Comparison of ENCODE assay signal across 17 cellular contexts in genomic region chr11:116175707-116176106, GRCh38.
DNase-seq lines count a peak whose midpoint lies in the region; TF ChIP-seq lines count a peak whose summit lies in the region.
"Had no signal": no experiment of that assay in that cellular context is flagged by ENCODE, and none has a peak within 500 bp of the region (broad histone marks: within the 10 kb centered on the region; RNA-seq: fewer than 3 reads in every experiment).

No MANE protein-coding gene starts in this region.

- DNase-seq in Ammon's horn (ENCODE audit: low spot score) (peak; percentile 54), WERI-Rb-1 (peak; percentile 86), glutamatergic neuron (no peak), H4 (ENCODE audit: low spot score) (no peak), occipital lobe (lab: John Stamatoyannopoulos, UW) (no peak)
- no peak for DNase-seq in activated CD4-positive, alpha-beta T cell treated with anti-CD3 and anti-CD28 coated beads, Interleukin-2, amount 10 ng/mL, durations not matched to agents 24 days and 14 days
- no peak for DNase-seq in activated naive CD4-positive, alpha-beta T cell (lab: John Stamatoyannopoulos, UW)
- DNase-seq: ACHN; Calu3; CD4-positive, alpha-beta T cell; H7; MG63; NCI-H1105 treated with DMSO at 0.1 percent for 48 hours; NCI-H187 treated with DMSO at 0.1 percent for 48 hours; NCI-H526 treated with DMSO at 0.1 percent for 48 hours had no signal

- no peaks in the 10 kb centered on the region for H3K9me3 Mint-ChIP-seq in IgD-negative memory B cell
- peaks cover 2% of the 10 kb centered on the region for H3K9me3 Mint-ChIP-seq in glutamatergic neuron (ENCODE audit: unreplicated experiment)
- H3K9me3 Mint-ChIP-seq in activated CD4-positive, alpha-beta T cell treated with anti-CD3 and anti-CD28 coated beads, Interleukin-2, amount 10 ng/mL, durations not matched to agents 24 days and 14 days, result no peaks in the 10 kb centered on the region
- H3K9me3 Mint-ChIP-seq: CD4-positive, alpha-beta T cell had no signal

- H3K27ac Mint-ChIP-seq in IgD-negative memory B cell (peak overlapping the region in 2 of 3 donors; percentile 11 to 28), glutamatergic neuron (ENCODE audit: unreplicated experiment) (peak overlapping the region; percentile 98)
- no peak overlapping the region for H3K27ac Mint-ChIP-seq in activated CD4-positive, alpha-beta T cell treated with anti-CD3 and anti-CD28 coated beads, Interleukin-2, amount 10 ng/mL, durations not matched to agents 24 days and 14 days
- H3K27ac Mint-ChIP-seq: B cell; CD4-positive, alpha-beta T cell had no signal

- H3K27me3 Mint-ChIP-seq in IgD-negative memory B cell (peaks cover 8% of the 10 kb centered on the region), glutamatergic neuron (ENCODE audit: unreplicated experiment) (peaks cover 6% of the 10 kb centered on the region)
- H3K27me3 Mint-ChIP-seq in activated CD4-positive, alpha-beta T cell treated with anti-CD3 and anti-CD28 coated beads, Interleukin-2, amount 10 ng/mL, durations not matched to agents 24 days and 14 days, result no peaks in the 10 kb centered on the region

- intact Hi-C loops in activated CD4-positive, alpha-beta T cell treated with anti-CD3 and anti-CD28 coated beads, Interleukin-2, amount 10 ng/mL, durations not matched to agents 24 days and 14 days (cut with micrococcal nuclease), result no loop called here

- H3K27me3 ChIP-seq in WERI-Rb-1 (ENCODE audit: insufficient read depth, low read depth, severe bottlenecking), result no peaks in the 10 kb centered on the region
- H3K27me3 ChIP-seq: MG63 had no signal

- no peaks in the 10 kb centered on the region for H3K9me3 ChIP-seq in WERI-Rb-1 (ENCODE audit: severe bottlenecking)
- H3K9me3 ChIP-seq: MG63 had no signal

- peak overlapping the region; percentile 93 for H3K27ac ChIP-seq in WERI-Rb-1

- H3K4me1 Mint-ChIP-seq in IgD-negative memory B cell, result no peaks in the 10 kb centered on the region
- H3K4me1 Mint-ChIP-seq in glutamatergic neuron (ENCODE audit: low read depth, unreplicated experiment), result peaks cover 57% of the 10 kb centered on the region
- H3K4me1 Mint-ChIP-seq in activated CD4-positive, alpha-beta T cell treated with anti-CD3 and anti-CD28 coated beads, Interleukin-2, amount 10 ng/mL, durations not matched to agents 24 days and 14 days, result no peaks in the 10 kb centered on the region
- H3K4me1 Mint-ChIP-seq: B cell had no signal

- no peaks in the 10 kb centered on the region for H3K36me3 Mint-ChIP-seq in IgD-negative memory B cell
- H3K36me3 Mint-ChIP-seq in glutamatergic neuron (ENCODE audit: unreplicated experiment), result no peaks in the 10 kb centered on the region
- H3K36me3 Mint-ChIP-seq in activated CD4-positive, alpha-beta T cell treated with anti-CD3 and anti-CD28 coated beads, Interleukin-2, amount 10 ng/mL, durations not matched to agents 24 days and 14 days (ENCODE audit: low read depth), result no peaks in the 10 kb centered on the region

- H3K36me3 ChIP-seq in WERI-Rb-1, result no peaks in the 10 kb centered on the region
- H3K36me3 ChIP-seq: MG63 had no signal

- H3K4me3 ChIP-seq in WERI-Rb-1 (ENCODE audit: low read depth, low read length), result peak overlapping the region; percentile 41
- H3K4me3 ChIP-seq: MG63 had no signal

- H3K4me3 Mint-ChIP-seq in IgD-negative memory B cell (peak overlapping the region in 1 of 4 donors; percentile 10), glutamatergic neuron (ENCODE audit: unreplicated experiment) (peak overlapping the region; percentile 61)
- H3K4me3 Mint-ChIP-seq in activated CD4-positive, alpha-beta T cell treated with anti-CD3 and anti-CD28 coated beads, Interleukin-2, amount 10 ng/mL, durations not matched to agents 24 days and 14 days, result no peak overlapping the region
- H3K4me3 Mint-ChIP-seq: B cell; CD4-positive, alpha-beta T cell had no signal

- no peak for TF ChIP-seq CTCF in WERI-Rb-1 (IDR thresholded peaks at IDR 0.05; ENCODE audit: low read depth, low read length)
- no peak for TF ChIP-seq CTCF in glutamatergic neuron (IDR thresholded peaks at IDR 0.05; ENCODE audit: partially characterized antibody, unreplicated experiment)

Comparison
In these comparisons a context has a peak if more than half of its experiments do, and no peak if none do; other contexts are left out.
1. DNase-seq: peak in Ammon's horn (single experiment) and WERI-Rb-1 (single experiment); none in glutamatergic neuron (single experiment), H4 (single experiment), activated CD4-positive, alpha-beta T cell treated with anti-CD3 and anti-CD28 coated beads, Interleukin-2, amount 10 ng/mL, durations not matched to agents 24 days and 14 days (single experiment), activated naive CD4-positive, alpha-beta T cell (0 of 4) and occipital lobe (single experiment).